In genomic region chr1:42259739-42260064, GRCh38 we compare ENCODE assay signal across 9 cellular contexts.
DNase-seq lines count a peak whose midpoint lies in the region; ATAC-seq, FAIRE-seq and TF ChIP-seq lines count a peak whose summit lies in the region.
"Had no signal": no experiment of that assay in that cellular context is flagged by ENCODE, and none has a peak within 500 bp of the region (broad histone marks: within the 10 kb centered on the region; RNA-seq: fewer than 3 reads in every experiment).

No MANE protein-coding gene starts in this region.

- POLR2A ChIA-PET in Panc1 (lab: Charles Lee) (interaction anchor here (1.2 kb wide), 1 partner anchor 203 kb away, joined by 4 read pairs; the partner anchor contains the start of gene CCDC30), endothelial cell of umbilical vein (lab: Charles Lee) (no interaction called here)

- no peak overlapping the region for H3K4me2 ChIP-seq in endothelial cell of umbilical vein (ENCODE audit: insufficient read depth, low read length)
- peak overlapping the region; percentile 65 for H3K4me2 ChIP-seq in skeletal muscle satellite cell (ENCODE audit: low read length)

- H3K9ac ChIP-seq in endothelial cell of umbilical vein (replicated peaks; ENCODE audit: extremely low read depth, insufficient read depth, low read length) (no peak overlapping the region), skeletal muscle satellite cell (ENCODE audit: low read depth, low read length) (peak overlapping the region; percentile 23)

- peak; percentile 14 for ATAC-seq in GM21515 (IDR thresholded peaks at IDR 0.05; ENCODE audit: unreplicated experiment)
- ATAC-seq in Panc1 = no peak
- no peak for ATAC-seq in GM21576 (IDR thresholded peaks at IDR 0.05; ENCODE audit: unreplicated experiment)

- TF ChIP-seq POLR2A in endothelial cell of umbilical vein (IDR thresholded peaks at IDR 0.05; ENCODE audit: low read depth, low read length) = no peak

- BruUV-seq in Panc1 (replicated peaks; lab: Mats Ljungman, UMichigan) (TSS peak; percentile 14), endothelial cell of umbilical vein (replicated peaks; lab: Mats Ljungman, UMichigan) (no TSS peak)

- DNase-seq in Panc1 (ENCODE audit: low read depth, low spot score) (no peak), endothelial cell of umbilical vein (ENCODE audit: low read depth, low spot score) (peak; percentile 23), GF-D8 (lab: John Stamatoyannopoulos, UW) (no peak), T-helper 9 cell (no peak), activated T-cell treated with anti-CD3 and anti-CD28 coated beads for 4 hours (no peak)
- DNase-seq: DMS53 had no signal

- H3K36me3 ChIP-seq in Panc1 (ENCODE audit: control insufficient read depth, insufficient read depth, low read length) = 0 out of 2 replicates have a peak, but pooled peaks cover under 1% of the 10 kb centered on the region
- H3K36me3 ChIP-seq in endothelial cell of umbilical vein (ENCODE audit: control insufficient read depth in 2 of 2, extremely low read depth in 1 of 2, insufficient read depth in 2 of 2, low read length in 2 of 2) = no peaks in the 10 kb centered on the region
- H3K36me3 ChIP-seq in skeletal muscle satellite cell (ENCODE audit: insufficient read depth, low read length) = peaks cover 10% of the 10 kb centered on the region

- no peak for FAIRE-seq in endothelial cell of umbilical vein (lab: Jason Lieb, UNC)

- H3K4me3 ChIP-seq in Panc1 (ENCODE audit: low read depth in 2 of 2, low read length in 2 of 2) = no peak overlapping the region
- no peak overlapping the region for H3K4me3 ChIP-seq in endothelial cell of umbilical vein (replicated peaks in 1 of 3; ENCODE audit: insufficient read depth in 1 of 3, low read depth in 1 of 3, low read length in 3 of 3)
- H3K4me3 ChIP-seq in skeletal muscle satellite cell (ENCODE audit: low read length) = peak overlapping the region; percentile 17

- in situ Hi-C loops in Panc1 (cut with HindIII; ENCODE audit: low pct_unique_long_range_greater_than_20kb, low sequenced_read_pairs) = no loop called here

- H3K9me3 ChIP-seq in Panc1 (ENCODE audit: control insufficient read depth, insufficient read depth, low read depth, low read length) (no peaks in the 10 kb centered on the region; the same call in 1 of the 2 replicates), endothelial cell of umbilical vein (replicated peaks; ENCODE audit: control insufficient read depth, insufficient read depth, low read length) (no peaks in the 10 kb centered on the region), skeletal muscle satellite cell (replicated peaks; ENCODE audit: low read length) (no peaks in the 10 kb centered on the region)

- peaks cover 8% of the 10 kb centered on the region for H3K4me1 ChIP-seq in Panc1 (ENCODE audit: control insufficient read depth, insufficient read depth, low read length)
- no peaks in the 10 kb centered on the region for H3K4me1 ChIP-seq in endothelial cell of umbilical vein (ENCODE audit: control insufficient read depth, extremely low read depth, insufficient read depth, low read length)
- peaks cover 22% of the 10 kb centered on the region for H3K4me1 ChIP-seq in skeletal muscle satellite cell (ENCODE audit: control insufficient read depth, insufficient read depth, low read length)

- H2AFZ ChIP-seq in endothelial cell of umbilical vein (ENCODE audit: low read depth, low read length) = no peak overlapping the region

- no peaks in the 10 kb centered on the region for H3K9me1 ChIP-seq in endothelial cell of umbilical vein (replicated peaks; ENCODE audit: control insufficient read depth, extremely low read depth, insufficient read depth, low read length)

- intact Hi-C loops in Panc1 (cut with micrococcal nuclease; ENCODE audit: unreplicated experiment) (no loop called here), endothelial cell of umbilical vein (cut with micrococcal nuclease) (no loop called here)

- CTCF ChIA-PET in Panc1 (lab: Charles Lee) = no interaction called here
- CTCF ChIA-PET in endothelial cell of umbilical vein (lab: Charles Lee) = no interaction called here

- TF ChIP-seq CTCF in Panc1 (IDR thresholded peaks at IDR 0.05) (no peak), endothelial cell of umbilical vein (IDR thresholded peaks at IDR 0.05; ENCODE audit: extremely low read depth in 1 of 2, insufficient read depth in 1 of 2, low read depth in 1 of 2, low read length in 2 of 2) (no peak)

- H3K79me2 ChIP-seq in endothelial cell of umbilical vein (ENCODE audit: control insufficient read depth, insufficient read depth, low read length) = peaks cover 55% of the 10 kb centered on the region

- H4K20me1 ChIP-seq in endothelial cell of umbilical vein (replicated peaks; ENCODE audit: control insufficient read depth, extremely low read depth, insufficient read depth, low read length) = peaks cover 7% of the 10 kb centered on the region

- 0 out of 2 replicates have a peak overlapping the region, but pooled peaks have one; percentile 5 for H3K27ac ChIP-seq in Panc1 (ENCODE audit: low read length)
- no peak overlapping the region for H3K27ac ChIP-seq in endothelial cell of umbilical vein (ENCODE audit: insufficient read depth, low read depth, low read length)

- dilution Hi-C loops in endothelial cell of umbilical vein (cut with MboI; ENCODE audit: extremely low pct_ligation_motif_present, low sequenced_read_pairs) = no loop called here

- no peaks in the 10 kb centered on the region for H3K27me3 ChIP-seq in Panc1 (ENCODE audit: control insufficient read depth, insufficient read depth, low read length)
- no peaks in the 10 kb centered on the region for H3K27me3 ChIP-seq in endothelial cell of umbilical vein (ENCODE audit: control insufficient read depth in 2 of 2, insufficient read depth in 2 of 2, low read length in 2 of 2)
- H3K27me3 ChIP-seq in skeletal muscle satellite cell (ENCODE audit: control insufficient read depth, insufficient read depth, low read length) = no peaks in the 10 kb centered on the region

TF ChIP-seq in endothelial cell of umbilical vein, 7 proteins besides CTCF, POLR2A, EP300 and RAD21:
- TF ChIP-seq GATA2 (IDR thresholded peaks at IDR 0.05; ENCODE audit: insufficient read depth, insufficient read length, low read depth, low read length) = no peak
- TF ChIP-seq EZH2 (IDR thresholded peaks at IDR 0.05; ENCODE audit: borderline replicate concordance, low read depth, low read length, severe bottlenecking) = no peak
- no peak for TF ChIP-seq POLR2AphosphoS5 (IDR thresholded peaks at IDR 0.05; ENCODE audit: insufficient read depth, low read depth, low read length)
- peak; percentile 7 for TF ChIP-seq FOS (IDR thresholded peaks at IDR 0.05; ENCODE audit: borderline replicate concordance, insufficient read depth, low read length)
